ENCODE assay signal across 31 cellular contexts in genomic region chr4:167802463-167803212, GRCh38.
"Had no signal": no experiment of that assay in that cellular context is flagged by ENCODE, and none has a peak within 500 bp of the region (broad histone marks: within the 10 kb centered on the region; RNA-seq: fewer than 3 reads in every experiment).

No MANE protein-coding gene starts in this region.

- ATAC-seq: activated CD4-positive, CD25-positive, alpha-beta regulatory T cell treated with anti-CD3 and anti-CD28 coated beads, Interleukin-2, amount 50 U/mL, for 24 hours; activated CD8-positive, alpha-beta T cell treated with anti-CD3 and anti-CD28 coated beads for 36 hours; activated T-cell treated with anti-CD3 and anti-CD28 coated beads, Interleukin-2, amount 50 U/mL, for 4 hours; activated T-helper 17 cell treated with anti-CD3 and anti-CD28 coated beads, Interleukin-2, amount 50 U/mL, for 72 hours; effector memory CD8-positive, alpha-beta T cell; foreskin keratinocyte; gastrocnemius medialis; T-helper 17 cell had no signal

- H3K27me3 ChIP-seq: brain microvascular endothelial cell, esophagus muscularis mucosa, gastrocnemius medialis had no signal

- H3K9me3 ChIP-seq: esophagus muscularis mucosa, gastrocnemius medialis had no signal

- H3K27ac ChIP-seq: brain microvascular endothelial cell, esophagus muscularis mucosa, foreskin keratinocyte, gastrocnemius medialis, WERI-Rb-1 had no signal

- DNase-seq: activated B cell treated with CpG ODN at 0.5 μM for 24 hours; activated CD4-positive, alpha-beta T cell treated with anti-CD3 and anti-CD28 coated beads for 48 hours; activated CD4-positive, alpha-beta T cell treated with anti-CD3 and anti-CD28 coated beads, Interleukin-2, amount 50 U/mL, for 1 hour; activated CD4-positive, alpha-beta T cell treated with anti-CD3 and anti-CD28 coated beads, Interleukin-2, amount 50 U/mL, for 48 hours; activated CD8-positive, alpha-beta memory T cell treated with anti-CD3 and anti-CD28 coated beads for 24 hours; activated CD8-positive, alpha-beta T cell treated with anti-CD3 and anti-CD28 coated beads for 36 hours; activated effector memory CD4-positive, alpha-beta T cell treated with Interleukin-2 at 50 U/mL for 16 hours; activated gamma-delta T cell treated with Interleukin-2 at 50 U/mL for 16 hours; activated naive CD4-positive, alpha-beta T cell treated with anti-CD3 and anti-CD28 coated beads, Interleukin-2, amount 50 U/mL, for 16 hours; activated naive CD4-positive, alpha-beta T cell treated with Interleukin-2 at 50 U/mL for 16 hours; activated T-cell treated with anti-CD3 and anti-CD28 coated beads, Interleukin-2, amount 50 U/mL, for 4 hours; amniotic stem cell; anterior cingulate cortex; brain microvascular endothelial cell; cortex of kidney; dermis blood vessel endothelial cell; effector CD4-positive, alpha-beta T cell; effector memory CD8-positive, alpha-beta T cell; erythroblast; foreskin keratinocyte; gastrocnemius medialis; glutamatergic neuron; T-helper 1 cell; T-helper 17 cell; T1000; WERI-Rb-1 had no signal

- H3K27ac Mint-ChIP-seq: activated B cell treated with CpG ODN at 0.5 μM for 24 hours; activated CD8-positive, alpha-beta T cell treated with anti-CD3 and anti-CD28 coated beads for 36 hours; activated naive CD8-positive, alpha-beta T cell; activated T-helper 17 cell treated with anti-CD3 and anti-CD28 coated beads, Interleukin-2, amount 50 U/mL, for 72 hours; effector memory CD8-positive, alpha-beta T cell; T-helper 17 cell; T-helper 2 cell treated with Interferon-gamma antibody and Interleukin-4, amounts not matched to agents 5 μg/mL and 100 μg/mL, for 36 hours had no signal

- H3K4me1 Mint-ChIP-seq: activated B cell treated with CpG ODN at 0.5 μM for 24 hours; activated T-helper 17 cell treated with anti-CD3 and anti-CD28 coated beads, Interleukin-2, amount 50 U/mL, for 72 hours; T-helper 17 cell had no signal

- H3K27me3 Mint-ChIP-seq: activated B cell treated with CpG ODN at 0.5 μM for 24 hours; activated CD8-positive, alpha-beta T cell treated with anti-CD3 and anti-CD28 coated beads for 36 hours; activated naive CD8-positive, alpha-beta T cell; activated T-helper 17 cell treated with anti-CD3 and anti-CD28 coated beads, Interleukin-2, amount 50 U/mL, for 72 hours; effector memory CD8-positive, alpha-beta T cell; T-helper 17 cell had no signal

- H3K4me3 Mint-ChIP-seq: activated B cell treated with CpG ODN at 0.5 μM for 24 hours; activated CD8-positive, alpha-beta T cell treated with anti-CD3 and anti-CD28 coated beads for 36 hours; activated naive CD8-positive, alpha-beta T cell; activated T-cell treated with anti-CD3 and anti-CD28 coated beads, Interleukin-2, amount 50 U/mL, for 4 hours; activated T-helper 17 cell treated with anti-CD3 and anti-CD28 coated beads, Interleukin-2, amount 50 U/mL, for 72 hours; effector memory CD8-positive, alpha-beta T cell; T-helper 17 cell; T-helper 2 cell treated with Interferon-gamma antibody and Interleukin-4, amounts not matched to agents 5 μg/mL and 100 μg/mL, for 36 hours had no signal

- H3K4me3 ChIP-seq: esophagus muscularis mucosa, gastrocnemius medialis had no signal

- H3K36me3 ChIP-seq: brain microvascular endothelial cell, esophagus muscularis mucosa, gastrocnemius medialis, WERI-Rb-1 had no signal

- H3K36me3 Mint-ChIP-seq: activated naive CD8-positive, alpha-beta T cell had no signal

- H3K9me3 Mint-ChIP-seq: activated CD8-positive, alpha-beta T cell treated with anti-CD3 and anti-CD28 coated beads for 36 hours had no signal

- H3K4me1 ChIP-seq: esophagus muscularis mucosa, foreskin keratinocyte, gastrocnemius medialis had no signal
